In genomic region chr2:196166876-196167275, GRCh38 we compare ENCODE assay signal across 8 cellular contexts. TPM values are rescaled to one million over a fixed set of nuclear protein-coding genes. Genes with fewer than 3 reads are reported as not detected.
DNase-seq lines count a peak whose midpoint lies in the region; ATAC-seq and TF ChIP-seq lines count a peak whose summit lies in the region.

No MANE protein-coding gene starts in this region.

- H3K4me1 ChIP-seq in mononuclear cell (ENCODE audit: insufficient read depth, low read length): peaks cover 42% of the 10 kb centered on the region

- no peaks in the 10 kb centered on the region for H3K27me3 Mint-ChIP-seq in Calu3 (ENCODE audit: unreplicated experiment)
- H3K27me3 Mint-ChIP-seq in IgD-negative memory B cell: no peaks in the 10 kb centered on the region
- H3K27me3 Mint-ChIP-seq in activated naive CD8-positive, alpha-beta T cell: no peaks in the 10 kb centered on the region

- ATAC-seq in HG02763 (IDR thresholded peaks at IDR 0.05; ENCODE audit: unreplicated experiment): no peak

- intact Hi-C loops in Calu3 (cut with micrococcal nuclease; ENCODE audit: unreplicated experiment): loop anchor here (2.0 to 5.0 kb wide), 3 partner anchors 65 to 125 kb away; no protein-coding TSS in a partner anchor

- peak overlapping the region; percentile 82 for H3K4me3 Mint-ChIP-seq in Calu3 (ENCODE audit: low read depth, unreplicated experiment)
- H3K4me3 Mint-ChIP-seq in IgD-negative memory B cell: peak overlapping the region; percentile 98 to 99 (median 99)
- H3K4me3 Mint-ChIP-seq in activated naive CD8-positive, alpha-beta T cell: peak overlapping the region; percentile 100

- H3K36me3 Mint-ChIP-seq in Calu3 (ENCODE audit: insufficient read depth, unreplicated experiment) (peaks cover 43% of the 10 kb centered on the region), IgD-negative memory B cell (peaks cover 20% of the 10 kb centered on the region)
- peaks cover 34% of the 10 kb centered on the region for H3K36me3 Mint-ChIP-seq in activated naive CD8-positive, alpha-beta T cell

- peak overlapping the region; percentile 78 for H3K27ac Mint-ChIP-seq in Calu3 (ENCODE audit: unreplicated experiment)
- peak overlapping the region; percentile 31 to 97 (median 80) for H3K27ac Mint-ChIP-seq in IgD-negative memory B cell
- H3K27ac Mint-ChIP-seq in activated naive CD8-positive, alpha-beta T cell: peak overlapping the region; percentile 97

- TF ChIP-seq CTCF in Calu3 (IDR thresholded peaks at IDR 0.05; ENCODE audit: unreplicated experiment): no peak

- H3K9me3 Mint-ChIP-seq in Calu3 (ENCODE audit: low read depth, unreplicated experiment) (no peaks in the 10 kb centered on the region), IgD-negative memory B cell (no peaks in the 10 kb centered on the region)
- H3K9me3 Mint-ChIP-seq in activated naive CD8-positive, alpha-beta T cell (ENCODE audit: low read depth): no peaks in the 10 kb centered on the region

- H3K4me1 Mint-ChIP-seq in Calu3 (ENCODE audit: low read depth, unreplicated experiment) (peaks cover 41% of the 10 kb centered on the region), IgD-negative memory B cell (peaks cover 29 to 39% (median 37%) of the 10 kb centered on the region in 3 donors)
- H3K4me1 Mint-ChIP-seq in activated naive CD8-positive, alpha-beta T cell (ENCODE audit: low read depth): peaks cover 43% of the 10 kb centered on the region

- no peaks in the 10 kb centered on the region for H3K9me3 ChIP-seq in mononuclear cell (ENCODE audit: low read depth, low read length)

- no peaks in the 10 kb centered on the region for H3K27me3 ChIP-seq in mononuclear cell (ENCODE audit: insufficient read depth, low read length)

- DNase-seq in Calu3: no peak
- no peak for DNase-seq in NK-92 (lab: John Stamatoyannopoulos, UW; ENCODE audit: unreplicated experiment)
- no peak for DNase-seq in globus pallidus (ENCODE audit: low spot score)
- DNase-seq in NCI-H774 (lab: John Stamatoyannopoulos, UW): no peak

- peak overlapping the region; percentile 96 for H3K4me3 ChIP-seq in mononuclear cell (ENCODE audit: low read length)

- CTCF ChIA-PET in Calu3 (lab: Charles Lee): interaction anchor here (0.8 to 1.5 kb wide), 3 partner anchors 89 to 126 kb away, joined by 3 to 4 read pairs (median 4); no protein-coding TSS in a partner anchor

- no TSS peak for BruUV-seq in Calu3 (replicated peaks; lab: Mats Ljungman, UMichigan)

RNA-seq across cellular contexts. Expression of gene STK17B, which starts 4.5 kb away (rescaled TPM):
- total RNA-seq in Calu3 (2022) (32.3 and 38.5 TPM in 2 replicates), mononuclear cell (688 TPM)
- 71.9 TPM for polyA plus RNA-seq in IgD-negative memory B cell

Comparison
In these comparisons a context has a peak if more than half of its experiments do, and no peak if none do; other contexts are left out.
1. RNA of gene STK17B, which starts 4.5 kb away (total RNA-seq): 688 TPM in mononuclear cell (single experiment); 32.3 to 38.5 TPM in Calu3; every median in the first group is over 10 times any median in the second.
2. Peak in every context shown above with its lines, with median percentiles within 50 percentile points of each other: H3K27ac Mint-ChIP-seq and H3K4me3 Mint-ChIP-seq.